ENCODE assay signal across 15 cellular contexts in genomic region chr7:2384354-2385243, GRCh38. TPM values are rescaled to one million over a fixed set of nuclear protein-coding genes. Genes with fewer than 3 reads are reported as not detected.
DNase-seq lines count a peak whose midpoint lies in the region; ATAC-seq, FAIRE-seq and TF ChIP-seq lines count a peak whose summit lies in the region.
"Had no signal": no experiment of that assay in that cellular context is flagged by ENCODE, and none has a peak within 500 bp of the region (broad histone marks: within the 10 kb centered on the region; RNA-seq: fewer than 3 reads in every experiment).

No MANE protein-coding gene starts in this region.

- H3K79me2 ChIP-seq in GM12878 (ENCODE audit: control insufficient read depth, insufficient read depth, low read length) = no peaks in the 10 kb centered on the region

- peak; percentile 22; the same call in 2 of the 3 replicates for ATAC-seq in GM12878
- peak; percentile 25 to 34 for ATAC-seq in natural killer cell treated with Interleukin-12 subunit alpha and Interleukin-12 subunit beta and Interleukin-15 and Interleukin-18, amount 100 ng/mL, for 72 hours
- ATAC-seq: left lung had no signal

- intact Hi-C loops in GM12878 (cut with micrococcal nuclease; ENCODE audit: unreplicated experiment) = no loop called here

- SMC1A ChIA-PET in GM12878 (lab: Charles Lee; ENCODE audit: uncharacterized antibody, unreplicated experiment) = interaction anchor here (1.3 kb wide), 1 partner anchor 84 kb away, joined by 5 read pairs; no protein-coding TSS in a partner anchor

- no peaks in the 10 kb centered on the region for H3K4me1 ChIP-seq in GM12878 (ENCODE audit: control insufficient read depth, insufficient read depth, low read length)
- H3K4me1 ChIP-seq: breast epithelium had no signal

- no peak overlapping the region for H2AFZ ChIP-seq in GM12878 (ENCODE audit: control insufficient read depth, low read depth, low read length)

- POLR2A ChIA-PET in GM12878 (lab: Charles Lee) = no interaction called here

- no peak for TF ChIP-seq POLR2A in GM12878 (IDR thresholded peaks at IDR 0.05; ENCODE audit: low read depth, low read length)

- RAD21 ChIA-PET in GM12878 (lab: Charles Lee; ENCODE audit: unreplicated experiment) = interaction anchor here (0.6 to 2.1 kb wide), 4 partner anchors 18 to 508 kb away, joined by 3 to 5 read pairs (median 4); partner anchors contain the start of gene CHST12

- no peaks in the 10 kb centered on the region for H3K27me3 ChIP-seq in GM12878 (replicated peaks in 1 of 2; ENCODE audit: control insufficient read depth in 2 of 2, insufficient read depth in 2 of 2, low read length in 1 of 2)
- H3K27me3 ChIP-seq: breast epithelium, left lung had no signal

- no peaks in the 10 kb centered on the region for H3K9me3 Mint-ChIP-seq in natural killer cell treated with Interleukin-12 subunit alpha and Interleukin-12 subunit beta and Interleukin-15 and Interleukin-18, amount 100 ng/mL, for 72 hours
- H3K9me3 Mint-ChIP-seq: activated CD4-positive, alpha-beta T cell treated with anti-CD3 and anti-CD28 coated beads, Interleukin-2, amount 10 ng/mL, durations not matched to agents 24 days and 14 days; naive B cell had no signal

- no peaks in the 10 kb centered on the region for H3K27me3 Mint-ChIP-seq in natural killer cell treated with Interleukin-12 subunit alpha and Interleukin-12 subunit beta and Interleukin-15 and Interleukin-18, amount 100 ng/mL, for 72 hours
- H3K27me3 Mint-ChIP-seq: activated CD4-positive, alpha-beta T cell treated with anti-CD3 and anti-CD28 coated beads, Interleukin-2, amount 10 ng/mL, durations not matched to agents 24 days and 14 days; naive B cell had no signal

- TF ChIP-seq CTCF in GM12878 (IDR thresholded peaks at IDR 0.05 in 2 of 3, conservative IDR thresholded peaks at IDR 0.05 in 1 of 3; ENCODE audit: control insufficient read depth in 2 of 3, extremely low read depth in 1 of 3, insufficient read depth in 1 of 3, low read depth in 3 of 3, low read length in 3 of 3) = peak in 2 of 3 experiments; percentile 15 to 23; a peak in 3 of 6 replicates

- DNase-seq in D341Med (ENCODE audit: low spot score) = peak; percentile 65
- no peak for DNase-seq in GM12878 (ENCODE audit: low read depth, low spot score)
- peak; percentile 56 for DNase-seq in natural killer cell treated with Interleukin-12 subunit alpha and Interleukin-12 subunit beta and Interleukin-15 and Interleukin-18, amount 100 ng/mL, for 72 hours (ENCODE audit: low spot score)
- DNase-seq in NCI-H748 (lab: John Stamatoyannopoulos, UW; ENCODE audit: unreplicated experiment) = no peak
- no peak for DNase-seq in COR-L47 (lab: John Stamatoyannopoulos, UW)
- DNase-seq in HUDEP-2 (lab: John Stamatoyannopoulos, UW; ENCODE audit: unreplicated experiment in 76 of 76) = no peak
- DNase-seq: activated CD4-positive, alpha-beta T cell treated with anti-CD3 and anti-CD28 coated beads, Interleukin-2, amount 10 ng/mL, durations not matched to agents 24 days and 14 days; activated effector memory CD4-positive, alpha-beta T cell treated with anti-CD3 and anti-CD28 coated beads, Interleukin-2, amount 50 U/mL, for 16 hours; glutamatergic neuron; naive B cell; NCI-H2171 had no signal

- H3K4me3 Mint-ChIP-seq in natural killer cell treated with Interleukin-12 subunit alpha and Interleukin-12 subunit beta and Interleukin-15 and Interleukin-18, amount 100 ng/mL, for 72 hours = no peak overlapping the region
- H3K4me3 Mint-ChIP-seq: activated CD4-positive, alpha-beta T cell treated with anti-CD3 and anti-CD28 coated beads, Interleukin-2, amount 10 ng/mL, durations not matched to agents 24 days and 14 days; naive B cell had no signal

- H3K9ac ChIP-seq in GM12878 (ENCODE audit: control insufficient read depth, insufficient read depth, low read length) = no peak overlapping the region

- peaks cover 0 to 4% of the 10 kb centered on the region in 2 donors for H3K4me1 Mint-ChIP-seq in natural killer cell treated with Interleukin-12 subunit alpha and Interleukin-12 subunit beta and Interleukin-15 and Interleukin-18, amount 100 ng/mL, for 72 hours (ENCODE audit: low read depth in 2 of 2)
- H3K4me1 Mint-ChIP-seq: activated CD4-positive, alpha-beta T cell treated with anti-CD3 and anti-CD28 coated beads, Interleukin-2, amount 10 ng/mL, durations not matched to agents 24 days and 14 days had no signal

- no peak overlapping the region for H3K27ac ChIP-seq in GM12878 (ENCODE audit: control insufficient read depth, insufficient read depth)
- H3K27ac ChIP-seq: breast epithelium, left lung had no signal

- H4K20me1 ChIP-seq in GM12878 (ENCODE audit: control insufficient read depth, insufficient read depth) = no peaks in the 10 kb centered on the region

- CTCF ChIA-PET in GM12878 (lab: Yijun Ruan, JAX) = interaction anchor here (0.7 to 1.5 kb wide), 4 partner anchors 15 to 84 kb away, joined by 3 to 13 read pairs (median 4); no protein-coding TSS in a partner anchor

- BruUV-seq in GM12878 (replicated peaks; lab: Mats Ljungman, UMichigan) = no TSS peak

- in situ Hi-C loops in GM12878 (cut with MboI) = no loop called here

- TF ChIP-seq RAD21 in Ishikawa (IDR thresholded peaks at IDR 0.05; ENCODE audit: low read depth) (0 out of 2 replicates have a peak, but pooled peaks have one; percentile 4), GM12878 (IDR thresholded peaks at IDR 0.05; ENCODE audit: insufficient read depth, low read depth, low read length) (0 out of 2 replicates have a peak, but pooled peaks have one; percentile 5)

- peaks cover 10 to 30% of the 10 kb centered on the region in 2 experiments; a peak in 3 of 4 replicates for H3K36me3 ChIP-seq in GM12878 (ENCODE audit: control insufficient read depth in 2 of 2, insufficient read depth in 2 of 2, low read length in 1 of 2)

- no peak overlapping the region for H3K4me2 ChIP-seq in GM12878 (ENCODE audit: control insufficient read depth, insufficient read depth)

- TF ChIP-seq EP300 in Ishikawa (IDR thresholded peaks at IDR 0.05; ENCODE audit: borderline replicate concordance) = no peak
- no peak for TF ChIP-seq EP300 in GM12878 (IDR thresholded peaks at IDR 0.05; ENCODE audit: borderline replicate concordance in 1 of 2, control insufficient read depth in 1 of 2, low read depth in 2 of 2, low read length in 2 of 2)

- peaks cover 7% of the 10 kb centered on the region for H3K36me3 Mint-ChIP-seq in natural killer cell treated with Interleukin-12 subunit alpha and Interleukin-12 subunit beta and Interleukin-15 and Interleukin-18, amount 100 ng/mL, for 72 hours

- H3K27ac Mint-ChIP-seq in natural killer cell treated with Interleukin-12 subunit alpha and Interleukin-12 subunit beta and Interleukin-15 and Interleukin-18, amount 100 ng/mL, for 72 hours = no peak overlapping the region
- H3K27ac Mint-ChIP-seq: activated CD4-positive, alpha-beta T cell treated with anti-CD3 and anti-CD28 coated beads, Interleukin-2, amount 10 ng/mL, durations not matched to agents 24 days and 14 days had no signal

- H3K4me3 ChIP-seq in GM12878 = no peak overlapping the region
- H3K4me3 ChIP-seq: breast epithelium, left lung had no signal

- WGBS in GM12878 (ENCODE audit: insufficient coverage, insufficient replicate concordance, low lambda C conversion rate, missing lambda C conversion rate) = 74% methylated on average over 19 of the region's 19 CpGs

- no peak for FAIRE-seq in GM12878 (lab: Jason Lieb, UNC)
- FAIRE-seq: endometrium had no signal

- no peaks in the 10 kb centered on the region for H3K9me3 ChIP-seq in GM12878 (replicated peaks; ENCODE audit: control insufficient read depth, insufficient read depth, low read length)
- H3K9me3 ChIP-seq: breast epithelium, left lung had no signal

TF ChIP-seq in GM12878, 131 proteins besides CTCF, POLR2A, EP300 and RAD21 (continues in another document):
- TF ChIP-seq POU2F2 (IDR thresholded peaks at IDR 0.05; ENCODE audit: borderline replicate concordance, low read depth, low read length) = no peak

RNA-seq across cellular contexts. Expression of gene CHST12, which starts 18.8 kb away (rescaled TPM):
- total RNA-seq in GM12878 (2013; cell fraction: nucleolus; rRNA removed) = 24.3 and 24.9 TPM in 2 replicates
- total RNA-seq in GM12878 (2014; rRNA removed) = 2.0 and 2.4 TPM in 2 replicates
- 0.78 and 1.1 TPM in 2 replicates for total RNA-seq in GM12878 (2014; rRNA removed; fragmentation: Illumina TruSeq; extraction: Trizol)
- total RNA-seq in GM12878 (2021) = 6.9 and 8.4 TPM in 2 replicates
- polyA plus RNA-seq in GM12878 (2011; ENCODE audit: low read depth) = 4.6 TPM
- polyA plus RNA-seq in GM12878 (2011; rRNA removed) = 5.9 and 14.2 TPM in 2 replicates
- 25.5 and 35.2 TPM in 2 replicates for polyA plus RNA-seq in GM12878 (2011; cell fraction: cytosol; rRNA removed)
- 18.3 and 23.4 TPM in 2 replicates for polyA plus RNA-seq in GM12878 (2011; cell fraction: nucleus; rRNA removed)
- polyA plus RNA-seq in GM12878 (2012) = 12.2 and 14.0 TPM in 2 replicates
- 0.19 and 0.43 TPM in 2 replicates for polyA plus RNA-seq in GM12878 (2014; fragmentation: Illumina TruSeq; extraction: Trizol)
- polyA plus RNA-seq in GM12878 (2014; fragmentation: Nextera tagmentation; extraction: Ambion mirVana) = under 1 TPM; 0.05 to 0.33 TPM
- polyA plus RNA-seq in GM12878 (2014; rRNA removed) = 4.2 and 6.0 TPM in 2 replicates
- polyA plus RNA-seq in GM12878 (2016; fragmentation: Nextera tagmentation; extraction: Ambion mirVana) = 10 to 100 TPM; 11.8 TPM
- 9.7 and 19.3 TPM in 2 replicates for polyA minus RNA-seq in GM12878 (2011; rRNA and poly(A)+ RNA removed)
- 12.7 and 14.5 TPM in 2 replicates for polyA minus RNA-seq in GM12878 (2011; cell fraction: cytosol; rRNA and poly(A)+ RNA removed)
- polyA minus RNA-seq in GM12878 (2011; cell fraction: nucleus; rRNA and poly(A)+ RNA removed) = 3.3 and 7.9 TPM in 2 replicates
- total RNA-seq in natural killer cell treated with Interleukin-12 subunit alpha and Interleukin-12 subunit beta and Interleukin-15 and Interleukin-18, amount 100 ng/mL, for 72 hours = 10 to 100 TPM; 29.6 to 31.7 TPM

RNA-seq across cellular contexts. Expression of gene EIF3B, which starts 30.0 kb away (rescaled TPM):
- 276 and 290 TPM in 2 replicates for total RNA-seq in GM12878 (2013; cell fraction: nucleolus; rRNA removed)
- total RNA-seq in GM12878 (2014; rRNA removed) (154 and 166 TPM in 2 replicates), GM12878 (2014; rRNA removed; fragmentation: Illumina TruSeq; extraction: Trizol) (197 and 221 TPM in 2 replicates), GM12878 (2021) (232 and 251 TPM in 2 replicates)
- polyA plus RNA-seq in GM12878 (2011; ENCODE audit: low read depth) = 108 TPM
- polyA plus RNA-seq in GM12878 (2011; rRNA removed) (138 and 140 TPM in 2 replicates), GM12878 (2014; fragmentation: Illumina TruSeq; extraction: Trizol) (275 and 289 TPM in 2 replicates), GM12878 (2014; fragmentation: Nextera tagmentation; extraction: Ambion mirVana) (10 to 100 TPM; 17.6 to 52.4 TPM), GM12878 (2014; rRNA removed) (167 and 173 TPM in 2 replicates), GM12878 (2016; fragmentation: Nextera tagmentation; extraction: Ambion mirVana) (100 to 1,000 TPM in 1 of 2 experiments, 10 to 100 TPM in 1; 36.9 to 126 TPM)
- 110 and 132 TPM in 2 replicates for polyA plus RNA-seq in GM12878 (2011; cell fraction: cytosol; rRNA removed)
- 251 and 346 TPM in 2 replicates for polyA plus RNA-seq in GM12878 (2011; cell fraction: nucleus; rRNA removed)
- polyA plus RNA-seq in GM12878 (2012) = 135 and 193 TPM in 2 replicates
- 127 and 134 TPM in 2 replicates for polyA minus RNA-seq in GM12878 (2011; rRNA and poly(A)+ RNA removed)
- polyA minus RNA-seq in GM12878 (2011; cell fraction: cytosol; rRNA and poly(A)+ RNA removed) = 52.5 and 58.8 TPM in 2 replicates
- 59.1 and 78.1 TPM in 2 replicates for polyA minus RNA-seq in GM12878 (2011; cell fraction: nucleus; rRNA and poly(A)+ RNA removed)
- 100 to 1,000 TPM; 229 to 348 TPM for total RNA-seq in natural killer cell treated with Interleukin-12 subunit alpha and Interleukin-12 subunit beta and Interleukin-15 and Interleukin-18, amount 100 ng/mL, for 72 hours

Comparison
In these comparisons a context has a peak if more than half of its experiments do, and no peak if none do; other contexts are left out.
1. DNase-seq: peak in D341Med (single experiment) and natural killer cell treated with Interleukin-12 subunit alpha and Interleukin-12 subunit beta and Interleukin-15 and Interleukin-18, amount 100 ng/mL, for 72 hours (single experiment); none in GM12878 (single experiment), NCI-H748 (single experiment), COR-L47 (single experiment) and HUDEP-2 (0 of 76).